ENCODE assay signal across 10 cellular contexts in the genomic region with DNA sequence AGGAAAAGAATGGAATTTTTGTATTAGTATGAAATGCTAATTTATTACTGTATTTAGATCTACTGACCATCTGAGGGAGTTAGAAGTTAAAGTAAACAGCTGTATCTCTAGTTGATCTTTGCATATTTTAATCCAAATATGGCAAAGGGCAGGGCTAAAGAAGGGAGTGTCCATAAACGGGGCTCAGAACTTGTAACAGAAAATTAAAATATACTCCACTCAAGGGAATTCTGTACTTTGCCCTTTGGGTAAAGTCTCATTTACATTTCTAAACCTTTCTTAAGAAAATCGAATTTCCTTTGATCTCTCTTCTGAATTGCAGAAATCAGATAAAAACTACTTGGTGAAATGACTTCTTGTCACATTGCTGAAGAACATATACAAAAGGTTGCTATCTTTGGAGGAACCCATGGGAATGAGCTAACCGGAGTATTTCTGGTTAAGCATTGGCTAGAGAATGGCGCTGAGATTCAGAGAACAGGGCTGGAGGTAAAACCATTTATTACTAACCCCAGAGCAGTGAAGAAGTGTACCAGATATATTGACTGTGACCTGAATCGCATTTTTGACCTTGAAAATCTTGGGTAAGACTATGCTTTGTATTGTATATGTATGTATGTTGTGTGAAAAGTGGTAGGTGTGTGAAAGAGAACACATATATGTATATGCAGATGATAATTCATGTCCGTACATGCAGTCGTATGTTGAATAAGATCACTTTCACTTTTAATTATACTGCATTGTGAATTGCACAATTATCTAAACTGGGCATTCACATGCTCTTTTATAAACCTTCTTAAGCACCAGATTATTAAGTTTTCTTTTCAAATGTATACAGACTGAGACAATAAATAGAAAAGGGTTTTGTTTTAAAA. TPM values are rescaled to one million over a fixed set of nuclear protein-coding genes. Genes with fewer than 3 reads are reported as not detected.
A peak's percentile ranks its signal among the peaks of the same experiment; 100 is the strongest.
DNase-seq lines count a peak whose midpoint lies in the region; ATAC-seq and TF ChIP-seq lines count a peak whose summit lies in the region.
"Had no signal": no experiment of that assay in that cellular context is flagged by ENCODE, and none has a peak within 500 bp of the region (broad histone marks: within the 10 kb centered on the region; RNA-seq: fewer than 3 reads in every experiment).

A gene (plus strand): TSS at position 186 of the 875 bp plus-strand sequence. CDS start 163 bp downstream, at position 349.

- in situ Hi-C loops in KBM-7 (cut with MboI; ENCODE audit: low pct_unique_long_range_greater_than_20kb, low sequenced_read_pairs), result no loop called here

- intact Hi-C loops in ovary (cut with DNase I), result no loop called here

- DNase-seq in AG20443 (ENCODE audit: low spot score) (peak; percentile 52), SJSA1 (ENCODE audit: low read depth in 1 of 2, low spot score in 2 of 2) (peak in 1 of 2 experiments; percentile 3), foreskin fibroblast (no peak), ovary (no peak), CD1c-positive myeloid dendritic cell (ENCODE audit: extremely low spot score) (no peak), NCI-H2107 (lab: John Stamatoyannopoulos, UW) (no peak), KBM-7 (no peak)
- DNase-seq: activated CD4-positive, CD25-positive, alpha-beta regulatory T cell treated with anti-CD3 and anti-CD28 coated beads, Interleukin-2, amount 50 U/mL, for 72 hours had no signal

- no peak for TF ChIP-seq POLR2A in ovary (IDR thresholded peaks at IDR 0.05)

- ATAC-seq in GM21786 (IDR thresholded peaks at IDR 0.05; ENCODE audit: unreplicated experiment), result no peak
- ATAC-seq: foreskin keratinocyte had no signal

- H3K27ac ChIP-seq in SJSA1 (no peak within 1 kb of the TSS), ovary (peak within 1 kb of the TSS in 1 of 2 donors; percentile 0)
- H3K27ac ChIP-seq: foreskin keratinocyte had no signal

- 14 to 41% (median 25%) methylated on average over 7 of the region's 7 CpGs for WGBS in ovary, 3 donors

- H3K36me3 ChIP-seq in SJSA1, result no peaks in the 10 kb centered on the region
- H3K36me3 ChIP-seq in ovary, result no peaks in the 10 kb centered on the region

- H3K4me1 ChIP-seq in SJSA1 (replicated peaks) (no peaks in the 10 kb centered on the region), ovary (ENCODE audit: insufficient read depth) (peaks cover 1% of the 10 kb centered on the region)
- H3K4me1 ChIP-seq: foreskin keratinocyte had no signal

- H3K27me3 ChIP-seq in SJSA1 (replicated peaks) (no peaks in the 10 kb centered on the region), ovary (no peaks in the 10 kb centered on the region)

- H3K9me3 ChIP-seq in SJSA1 (replicated peaks) (no peaks in the 10 kb centered on the region), ovary (no peaks in the 10 kb centered on the region)

- TF ChIP-seq CTCF in foreskin fibroblast (IDR thresholded peaks at IDR 0.05; ENCODE audit: low read depth, low read length) (no peak), ovary (IDR thresholded peaks at IDR 0.05) (no peak)

- H3K4me3 ChIP-seq in SJSA1, result peak within 1 kb of the TSS; percentile 14
- H3K4me3 ChIP-seq in foreskin fibroblast (ENCODE audit: low read depth in 1 of 2, low read length in 2 of 2), result peak within 1 kb of the TSS; percentile 27 to 45
- H3K4me3 ChIP-seq in ovary, result peak within 1 kb of the TSS; percentile 19

- TF ChIP-seq EP300 in ovary (IDR thresholded peaks at IDR 0.05), result no peak

RNA-seq across cellular contexts. Expression of the gene that starts here (rescaled TPM):
- total RNA-seq in SJSA1 (2014; rRNA removed; shearing (Covaris generic)), result 0.18 TPM in 1 of 2 replicates, not detected in the other
- total RNA-seq in ovary, result 10 to 100 TPM in 1 of 7 donors, 1 to 10 TPM in 4, under 1 TPM in 2; 0.46 to 10.3 (median 2.9) TPM
- 1 to 10 TPM; 1.9 to 7.7 TPM for polyA plus RNA-seq in ovary
- total RNA-seq: foreskin keratinocyte had no signal
- polyA plus RNA-seq: foreskin keratinocyte had no signal
